9 cellular contexts compared by ENCODE assay signal in the genomic region with DNA sequence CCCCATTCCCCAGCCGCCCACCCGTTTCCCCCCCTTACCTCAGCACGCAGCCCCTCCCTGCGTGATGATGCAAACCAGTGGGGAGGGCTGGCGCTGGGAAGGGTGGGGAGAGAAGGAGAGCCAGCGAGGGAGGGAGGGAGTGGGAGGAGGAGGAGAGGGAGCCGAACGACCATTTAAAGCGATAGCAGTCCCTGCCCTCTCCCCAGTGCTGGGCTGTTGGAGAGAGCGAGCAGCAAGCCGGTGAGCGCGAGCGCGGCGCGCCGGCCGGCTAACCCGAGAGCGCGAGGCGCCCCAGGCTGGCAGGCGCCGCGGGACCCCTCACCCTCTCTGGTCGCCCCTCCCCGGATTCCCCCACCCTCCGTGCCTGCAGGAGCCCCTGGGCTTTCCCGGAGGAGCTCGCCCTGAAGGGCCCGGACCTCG. TPM values are rescaled to one million over a fixed set of nuclear protein-coding genes. Genes with fewer than 3 reads are reported as not detected.
DNase-seq lines count a peak whose midpoint lies in the region; ATAC-seq and TF ChIP-seq lines count a peak whose summit lies in the region.
"Had no signal": no experiment of that assay in that cellular context is flagged by ENCODE, and none has a peak within 500 bp of the region (broad histone marks: within the 10 kb centered on the region; RNA-seq: fewer than 3 reads in every experiment).

A gene (plus strand): TSS at position 205 of the 420 bp plus-strand sequence.

- H3K9me3 Mint-ChIP-seq in activated CD4-positive, alpha-beta T cell treated with anti-CD3 and anti-CD28 coated beads, Interleukin-2, amount 10 ng/mL, durations not matched to agents 24 days and 14 days = peaks cover 7% of the 10 kb centered on the region

- no peak for TF ChIP-seq POLR2A in upper lobe of left lung (IDR thresholded peaks at IDR 0.05)

- peak within 1 kb of the TSS; percentile 30 for H3K9ac ChIP-seq in endocrine pancreas (ENCODE audit: control insufficient read depth, insufficient read depth, low read length)

- H3K27me3 Mint-ChIP-seq in activated CD4-positive, alpha-beta T cell treated with anti-CD3 and anti-CD28 coated beads, Interleukin-2, amount 10 ng/mL, durations not matched to agents 24 days and 14 days = peaks cover 17% of the 10 kb centered on the region

- no peak within 1 kb of the TSS for H3K27ac ChIP-seq in upper lobe of left lung

- no peaks in the 10 kb centered on the region for H3K36me3 ChIP-seq in endocrine pancreas (ENCODE audit: control insufficient read depth, insufficient read depth, low read length)
- H3K36me3 ChIP-seq in upper lobe of left lung = no peaks in the 10 kb centered on the region

- H3K4me1 ChIP-seq in endocrine pancreas (ENCODE audit: control insufficient read depth, insufficient read depth, low read length) = no peaks in the 10 kb centered on the region
- H3K4me1 ChIP-seq in upper lobe of left lung = peaks cover 0 to 9% (median 0%) of the 10 kb centered on the region in 4 donors

- H3K4me3 ChIP-seq in endocrine pancreas (ENCODE audit: control insufficient read depth, insufficient read depth, low read length) (peak within 1 kb of the TSS; percentile 47), upper lobe of left lung (peak within 1 kb of the TSS in 3 of 4 donors; percentile 3 to 29 (median 18))

- no peaks in the 10 kb centered on the region for H3K36me3 Mint-ChIP-seq in activated CD4-positive, alpha-beta T cell treated with anti-CD3 and anti-CD28 coated beads, Interleukin-2, amount 10 ng/mL, durations not matched to agents 24 days and 14 days (ENCODE audit: low read depth)

- intact Hi-C loops in activated CD4-positive, alpha-beta T cell treated with anti-CD3 and anti-CD28 coated beads, Interleukin-2, amount 10 ng/mL, durations not matched to agents 24 days and 14 days (cut with micrococcal nuclease) = no loop called here

- TF ChIP-seq CTCF in upper lobe of left lung (IDR thresholded peaks at IDR 0.05) = no peak

- H3K27me3 ChIP-seq in endocrine pancreas (ENCODE audit: control insufficient read depth, insufficient read depth, low read length) = peaks cover 2% of the 10 kb centered on the region
- H3K27me3 ChIP-seq in upper lobe of left lung = peaks cover 0 to 7% (median 2%) of the 10 kb centered on the region in 4 donors

- no peak for DNase-seq in activated CD4-positive, alpha-beta T cell treated with anti-CD3 and anti-CD28 coated beads, Interleukin-2, amount 10 ng/mL, durations not matched to agents 24 days and 14 days
- no peak for DNase-seq in activated CD4-positive, alpha-beta T cell treated with anti-CD3 and anti-CD28 coated beads for 4 hours
- DNase-seq in middle frontal gyrus (ENCODE audit: extremely low spot score, low spot score) = peak; percentile 42
- no peak for DNase-seq in upper lobe of left lung
- no peak for DNase-seq in NOMO-1 treated with DMSO at 0.1 percent for 48 hours (lab: John Stamatoyannopoulos, UW; ENCODE audit: unreplicated experiment)
- no peak for DNase-seq in activated effector memory CD4-positive, alpha-beta T cell treated with anti-CD3 and anti-CD28 coated beads, Interleukin-2, amount 50 U/mL, for 16 hours
- DNase-seq in activated gamma-delta T cell (lab: John Stamatoyannopoulos, UW) = no peak
- DNase-seq: activated CD8-positive, alpha-beta memory T cell treated with anti-CD3 and anti-CD28 coated beads, Interleukin-2, amount 50 U/mL, for 48 hours had no signal

- H3K4me3 Mint-ChIP-seq in activated CD4-positive, alpha-beta T cell treated with anti-CD3 and anti-CD28 coated beads, Interleukin-2, amount 10 ng/mL, durations not matched to agents 24 days and 14 days = peak within 1 kb of the TSS; percentile 24

- ATAC-seq in upper lobe of left lung (ENCODE audit: low FRiP score in 2 of 2) = peak in 1 of 2 donors; percentile 69

- WGBS in upper lobe of left lung, 2 donors = 0 to 3% methylated on average over 7 to 9 of the region's 33 CpGs

- H3K27ac Mint-ChIP-seq in activated CD4-positive, alpha-beta T cell treated with anti-CD3 and anti-CD28 coated beads, Interleukin-2, amount 10 ng/mL, durations not matched to agents 24 days and 14 days = no peak within 1 kb of the TSS

- no peaks in the 10 kb centered on the region for H3K4me1 Mint-ChIP-seq in activated CD4-positive, alpha-beta T cell treated with anti-CD3 and anti-CD28 coated beads, Interleukin-2, amount 10 ng/mL, durations not matched to agents 24 days and 14 days

- no peak for TF ChIP-seq EP300 in upper lobe of left lung (IDR thresholded peaks at IDR 0.05)

- H3K9me3 ChIP-seq in endocrine pancreas (ENCODE audit: control insufficient read depth, low read length) (no peaks in the 10 kb centered on the region), upper lobe of left lung (no peaks in the 10 kb centered on the region)

RNA-seq across cellular contexts. Expression of the gene that starts here (rescaled TPM):
- total RNA-seq in activated CD4-positive, alpha-beta T cell treated with anti-CD3 and anti-CD28 coated beads, Interleukin-2, amount 10 ng/mL, durations not matched to agents 24 days and 14 days = not detected in 2 replicates
- 1 to 10 TPM in 1 of 6 donors, under 1 TPM in 1, not detected in 4; 0.46 to 8.6 TPM for total RNA-seq in upper lobe of left lung
